ENCODE assay signal across 8 cellular contexts in genomic region chr17:28335201-28335958, GRCh38. TPM values are rescaled to one million over a fixed set of nuclear protein-coding genes. Genes with fewer than 3 reads are reported as not detected.
DNase-seq lines count a peak whose midpoint lies in the region; ATAC-seq and TF ChIP-seq lines count a peak whose summit lies in the region.

Gene IFT20, minus strand, starts transcription at chr17:28335472. Its CDS starts 3,487 bp downstream, at chr17:28331985.
Gene TNFAIP1, plus strand, starts transcription at chr17:28335761. Its CDS starts 3,761 bp downstream, at chr17:28339522.

- WGBS in esophagus, 2 donors = 1% methylated on average over 62 of the region's 62 CpGs

- H3K36me3 ChIP-seq in KMS-11 (ENCODE audit: insufficient read depth) = no peaks in the 10 kb centered on the region
- H3K36me3 ChIP-seq in Peyer's patch = peaks cover 0 to 24% (median 0%) of the 10 kb centered on the region in 3 donors
- peaks cover 4 to 16% of the 10 kb centered on the region in 2 donors for H3K36me3 ChIP-seq in esophagus (ENCODE audit: control insufficient read depth in 2 of 2, insufficient read depth in 2 of 2, low read length in 1 of 2)
- peaks cover 13% of the 10 kb centered on the region for H3K36me3 ChIP-seq in mucosa of stomach (ENCODE audit: control insufficient read depth, insufficient read depth, low read length)

- H4K20me1 ChIP-seq in KMS-11 (ENCODE audit: insufficient read depth) = no peaks in the 10 kb centered on the region

- no peaks in the 10 kb centered on the region; the same call in 1 of the 2 replicates for H3K79me2 ChIP-seq in KMS-11 (ENCODE audit: insufficient read depth, low read depth)

- no peaks in the 10 kb centered on the region for H3K27me3 ChIP-seq in KMS-11 (ENCODE audit: insufficient read depth, low read depth)
- no peaks in the 10 kb centered on the region for H3K27me3 ChIP-seq in Peyer's patch
- no peaks in the 10 kb centered on the region for H3K27me3 ChIP-seq in esophagus (ENCODE audit: control insufficient read depth in 1 of 2, insufficient read depth in 2 of 2, low read length in 2 of 2)
- H3K27me3 ChIP-seq in mucosa of stomach (ENCODE audit: control insufficient read depth, insufficient read depth, low read length) = no peaks in the 10 kb centered on the region

- peak; percentile 96 for ATAC-seq in GM21737 (IDR thresholded peaks at IDR 0.05; ENCODE audit: unreplicated experiment)

- H3K9me3 ChIP-seq in Peyer's patch (no peaks in the 10 kb centered on the region), esophagus (ENCODE audit: control insufficient read depth in 2 of 2, insufficient read depth in 1 of 2, low read depth in 1 of 2, low read length in 1 of 2) (no peaks in the 10 kb centered on the region), mucosa of stomach (ENCODE audit: control insufficient read depth, low read length) (no peaks in the 10 kb centered on the region)

- H2AFZ ChIP-seq in KMS-11 (ENCODE audit: low read depth) = peak within 1 kb of the TSS; percentile 77

- no peak for TF ChIP-seq CTCF in KMS-11 (conservative IDR thresholded peaks at IDR 0.05; ENCODE audit: low read depth, low read length)
- TF ChIP-seq CTCF in Peyer's patch (IDR thresholded peaks at IDR 0.05) = no peak

- H3K9ac ChIP-seq in KMS-11 = peak within 1 kb of the TSS; percentile 74
- H3K9ac ChIP-seq in mucosa of stomach (ENCODE audit: low read length) = peak within 1 kb of the TSS; percentile 75

- H3K4me1 ChIP-seq in KMS-11 (ENCODE audit: low read depth, poor library complexity, severe bottlenecking) (peaks cover 15% of the 10 kb centered on the region), Peyer's patch (peaks cover 0 to 33% (median 6%) of the 10 kb centered on the region in 4 donors), esophagus (ENCODE audit: control insufficient read depth in 2 of 2, insufficient read depth in 2 of 2, low read length in 1 of 2) (peaks cover 0 to 5% of the 10 kb centered on the region in 2 donors), mucosa of stomach (ENCODE audit: control insufficient read depth, insufficient read depth, low read length) (peaks cover 19% of the 10 kb centered on the region)

- H3K27ac ChIP-seq in KMS-11 (peak within 1 kb of the TSS; percentile 63), Peyer's patch (peak within 1 kb of the TSS; percentile 84 to 95 (median 88)), esophagus (ENCODE audit: low read depth in 2 of 2, low read length in 1 of 2) (peak within 1 kb of the TSS; percentile 96)

- H3K4me3 ChIP-seq in KMS-11 (IDR thresholded peaks at IDR 0.05; ENCODE audit: insufficient read depth, low read depth, low read length) (no peak within 1 kb of the TSS), Peyer's patch (peak within 1 kb of the TSS; percentile 80 to 91 (median 90)), esophagus (ENCODE audit: low read depth in 1 of 2, low read length in 2 of 2) (peak within 1 kb of the TSS; percentile 83 to 87), mucosa of stomach (ENCODE audit: low read length) (peak within 1 kb of the TSS; percentile 86)

- H3K4me2 ChIP-seq in KMS-11 = peak within 1 kb of the TSS; percentile 91

- peak; percentile 97 for DNase-seq in DMS53 treated with DMSO at 0.1 percent for 48 hours (lab: John Stamatoyannopoulos, UW; ENCODE audit: unreplicated experiment)
- peak; percentile 97 to 99 (median 97) for DNase-seq in Peyer's patch
- DNase-seq in activated T-cell treated with anti-CD3 and anti-CD28 coated beads, Interleukin-2, amount 50 U/mL, for 48 hours = peak; percentile 96 to 97
- peak; percentile 91 for DNase-seq in stimulated activated CD8-positive, alpha-beta memory T cell treated with anti-CD3 and anti-CD28 coated beads, Interleukin-7, amount 100 ng/mL, for 1 hour (ENCODE audit: low read depth in 2 of 2)

- peak; percentile 70 to 93 for TF ChIP-seq POLR2A in Peyer's patch (IDR thresholded peaks at IDR 0.05)

RNA-seq across cellular contexts. Expression of gene IFT20, which starts in this region (rescaled TPM):
- 10 to 100 TPM; 34.7 to 69.7 (median 62.0) TPM for total RNA-seq in Peyer's patch
- polyA plus RNA-seq in esophagus = 10 to 100 TPM; 23.3 to 35.7 TPM

RNA-seq across cellular contexts. Expression of gene TNFAIP1, which starts in this region (rescaled TPM):
- 10 to 100 TPM; 28.9 to 36.3 (median 31.1) TPM for total RNA-seq in Peyer's patch
- polyA plus RNA-seq in esophagus = 10 to 100 TPM in 1 of 2 donors, 1 to 10 TPM in 1; 9.7 to 22.6 TPM
